ENCODE assay signal across 14 cellular contexts in genomic region chr3:169085827-169086226, GRCh38.
DNase-seq lines count a peak whose midpoint lies in the region; ATAC-seq, FAIRE-seq and TF ChIP-seq lines count a peak whose summit lies in the region.
"Had no signal": no experiment of that assay in that cellular context is flagged by ENCODE, and none has a peak within 500 bp of the region (broad histone marks: within the 10 kb centered on the region; RNA-seq: fewer than 3 reads in every experiment).

No MANE protein-coding gene starts in this region.

- TF ChIP-seq CTCF in GM23338 (conservative IDR thresholded peaks at IDR 0.05; ENCODE audit: low read depth in 2 of 2) (no peak), fibroblast of villous mesenchyme (IDR thresholded peaks at IDR 0.05; ENCODE audit: insufficient read depth, low read depth, low read length) (no peak)

- peaks cover 15% of the 10 kb centered on the region for H3K4me1 Mint-ChIP-seq in GM23338
- no peaks in the 10 kb centered on the region for H3K4me1 Mint-ChIP-seq in activated T-cell treated with anti-CD3 and anti-CD28 coated beads, Interleukin-2, amount 50 U/mL, for 4 hours (ENCODE audit: low read depth)
- H3K4me1 Mint-ChIP-seq: activated CD8-positive, alpha-beta memory T cell treated with anti-CD3 and anti-CD28 coated beads, Interleukin-2, amount 10 ng/mL, durations not matched to agents 7 days and 5 days; stimulated activated effector memory CD8-positive, alpha-beta T cell treated with anti-CD3 and anti-CD28 coated beads, Interleukin-12 subunit alpha, Interleukin-12 subunit beta, amount 100 ng/mL, for 72 hours had no signal

- H3K4me2 ChIP-seq in GM23338, result peak overlapping the region; percentile 13; the same call in 1 of the 2 replicates

- no peaks in the 10 kb centered on the region for H3K36me3 Mint-ChIP-seq in GM23338 (ENCODE audit: low read depth)
- H3K36me3 Mint-ChIP-seq in activated T-cell treated with anti-CD3 and anti-CD28 coated beads, Interleukin-2, amount 50 U/mL, for 4 hours (ENCODE audit: insufficient read depth), result no peaks in the 10 kb centered on the region
- H3K36me3 Mint-ChIP-seq: activated CD8-positive, alpha-beta memory T cell treated with anti-CD3 and anti-CD28 coated beads, Interleukin-2, amount 10 ng/mL, durations not matched to agents 7 days and 5 days; stimulated activated effector memory CD8-positive, alpha-beta T cell treated with anti-CD3 and anti-CD28 coated beads, Interleukin-12 subunit alpha, Interleukin-12 subunit beta, amount 100 ng/mL, for 72 hours had no signal

- H4K20me1 ChIP-seq in GM23338 (replicated peaks; ENCODE audit: insufficient read depth), result no peaks in the 10 kb centered on the region

- no peaks in the 10 kb centered on the region for H3K9me2 ChIP-seq in GM23338 (ENCODE audit: insufficient read depth)

- H2AFZ ChIP-seq in GM23338, result no peak overlapping the region

- intact Hi-C loops in sciatic nerve (cut with DNase I), result no loop called here

- H3K4me3 Mint-ChIP-seq in GM23338, result no peak overlapping the region
- no peak overlapping the region for H3K4me3 Mint-ChIP-seq in activated T-cell treated with anti-CD3 and anti-CD28 coated beads, Interleukin-2, amount 50 U/mL, for 4 hours
- H3K4me3 Mint-ChIP-seq: activated CD8-positive, alpha-beta memory T cell treated with anti-CD3 and anti-CD28 coated beads, Interleukin-2, amount 10 ng/mL, durations not matched to agents 7 days and 5 days; stimulated activated effector memory CD8-positive, alpha-beta T cell treated with anti-CD3 and anti-CD28 coated beads, Interleukin-12 subunit alpha, Interleukin-12 subunit beta, amount 100 ng/mL, for 72 hours had no signal

- DNase-seq in GM23338 (ENCODE audit: low spot score) (peak; percentile 68), SJSA1 (ENCODE audit: low read depth in 1 of 2, low spot score in 2 of 2) (peak; percentile 52 to 73), fibroblast of villous mesenchyme (ENCODE audit: low read depth) (peak; percentile 90), sciatic nerve (ENCODE audit: low spot score) (no peak), GM12891 (ENCODE audit: insufficient read length, low spot score) (no peak)
- no peak for DNase-seq in activated T-cell treated with anti-CD3 and anti-CD28 coated beads, Interleukin-2, amount 50 U/mL, for 4 hours
- no peak for DNase-seq in stimulated activated CD4-positive, alpha-beta T cell treated with anti-CD3 and anti-CD28 coated beads, Interleukin-1b, Interleukin-23, amount 100 ng/mL, for 48 hours
- DNase-seq: activated CD8-positive, alpha-beta memory T cell treated with anti-CD3 and anti-CD28 coated beads, Interleukin-2, amount 10 ng/mL, durations not matched to agents 7 days and 5 days; kidney; NCI-H1436 treated with DMSO at 0.1 percent for 48 hours; right cardiac atrium had no signal

- H3K27me3 ChIP-seq in GM23338 (ENCODE audit: insufficient read depth), result no peaks in the 10 kb centered on the region
- H3K27me3 ChIP-seq in SJSA1 (replicated peaks), result no peaks in the 10 kb centered on the region

- H3K27me3 Mint-ChIP-seq in GM23338 (ENCODE audit: insufficient read depth, low read depth, poor library complexity), result peaks cover 2% of the 10 kb centered on the region
- no peaks in the 10 kb centered on the region for H3K27me3 Mint-ChIP-seq in activated T-cell treated with anti-CD3 and anti-CD28 coated beads, Interleukin-2, amount 50 U/mL, for 4 hours (ENCODE audit: low read depth)
- H3K27me3 Mint-ChIP-seq: activated CD8-positive, alpha-beta memory T cell treated with anti-CD3 and anti-CD28 coated beads, Interleukin-2, amount 10 ng/mL, durations not matched to agents 7 days and 5 days had no signal

- H3K9me3 Mint-ChIP-seq in GM23338, result no peaks in the 10 kb centered on the region
- no peaks in the 10 kb centered on the region for H3K9me3 Mint-ChIP-seq in activated T-cell treated with anti-CD3 and anti-CD28 coated beads, Interleukin-2, amount 50 U/mL, for 4 hours
- H3K9me3 Mint-ChIP-seq: stimulated activated effector memory CD8-positive, alpha-beta T cell treated with anti-CD3 and anti-CD28 coated beads, Interleukin-12 subunit alpha, Interleukin-12 subunit beta, amount 100 ng/mL, for 72 hours had no signal

- H3K4me3 ChIP-seq in GM23338 (no peak overlapping the region), SJSA1 (no peak overlapping the region), fibroblast of villous mesenchyme (ENCODE audit: low read depth, low read length) (no peak overlapping the region)

- ATAC-seq in GM23338 (peak; percentile 71), sciatic nerve (peak; percentile 68), HG02981 (IDR thresholded peaks at IDR 0.05; ENCODE audit: unreplicated experiment) (no peak)
- no peak for ATAC-seq in activated T-cell treated with anti-CD3 and anti-CD28 coated beads, Interleukin-2, amount 50 U/mL, for 4 hours
- ATAC-seq: activated CD8-positive, alpha-beta memory T cell treated with anti-CD3 and anti-CD28 coated beads, Interleukin-2, amount 10 ng/mL, durations not matched to agents 7 days and 5 days; right cardiac atrium; stimulated activated effector memory CD8-positive, alpha-beta T cell treated with anti-CD3 and anti-CD28 coated beads, Interleukin-12 subunit alpha, Interleukin-12 subunit beta, amount 100 ng/mL, for 72 hours had no signal

- 0 out of 2 replicates have a peak overlapping the region, but pooled peaks have one; percentile 10 for H3K27ac Mint-ChIP-seq in GM23338
- H3K27ac Mint-ChIP-seq: activated CD8-positive, alpha-beta memory T cell treated with anti-CD3 and anti-CD28 coated beads, Interleukin-2, amount 10 ng/mL, durations not matched to agents 7 days and 5 days; stimulated activated effector memory CD8-positive, alpha-beta T cell treated with anti-CD3 and anti-CD28 coated beads, Interleukin-12 subunit alpha, Interleukin-12 subunit beta, amount 100 ng/mL, for 72 hours had no signal

- no peaks in the 10 kb centered on the region for H3F3A ChIP-seq in GM23338 (replicated peaks; ENCODE audit: low read depth)

- no peak for TF ChIP-seq POLR2A in GM12891 (IDR thresholded peaks at IDR 0.05; ENCODE audit: low read depth, low read length)

- H3K9me3 ChIP-seq in SJSA1 (replicated peaks), result no peaks in the 10 kb centered on the region

- H3K79me2 ChIP-seq in GM23338 (replicated peaks; ENCODE audit: insufficient read depth), result no peaks in the 10 kb centered on the region

- FAIRE-seq in GM12891 (lab: Jason Lieb, UNC), result no peak
- FAIRE-seq: colon, kidney had no signal

- H3K4me1 ChIP-seq in GM23338 (ENCODE audit: insufficient read depth), result peaks cover 8% of the 10 kb centered on the region
- H3K4me1 ChIP-seq in SJSA1 (replicated peaks), result peaks cover 50% of the 10 kb centered on the region

- H3K27ac ChIP-seq in GM23338 (ENCODE audit: low read depth), result no peak overlapping the region
- H3K27ac ChIP-seq in SJSA1, result peak overlapping the region; percentile 73

- H3K36me3 ChIP-seq in GM23338 (ENCODE audit: insufficient read depth) (no peaks in the 10 kb centered on the region), SJSA1 (peaks cover 10% of the 10 kb centered on the region)

TF ChIP-seq in GM23338, 12 proteins besides CTCF, POLR2A, EP300 and RAD21 (continues in another document):
- no peak for TF ChIP-seq CREB1 (CRISPR knock-in tag; IDR thresholded peaks at IDR 0.05; ENCODE audit: low read depth)
- TF ChIP-seq, protein P1, sequence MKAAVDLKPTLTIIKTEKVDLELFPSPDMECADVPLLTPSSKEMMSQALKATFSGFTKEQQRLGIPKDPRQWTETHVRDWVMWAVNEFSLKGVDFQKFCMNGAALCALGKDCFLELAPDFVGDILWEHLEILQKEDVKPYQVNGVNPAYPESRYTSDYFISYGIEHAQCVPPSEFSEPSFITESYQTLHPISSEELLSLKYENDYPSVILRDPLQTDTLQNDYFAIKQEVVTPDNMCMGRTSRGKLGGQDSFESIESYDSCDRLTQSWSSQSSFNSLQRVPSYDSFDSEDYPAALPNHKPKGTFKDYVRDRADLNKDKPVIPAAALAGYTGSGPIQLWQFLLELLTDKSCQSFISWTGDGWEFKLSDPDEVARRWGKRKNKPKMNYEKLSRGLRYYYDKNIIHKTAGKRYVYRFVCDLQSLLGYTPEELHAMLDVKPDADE (IDR thresholded peaks at IDR 0.05), result no peak
- TF ChIP-seq JUNB (IDR thresholded peaks at IDR 0.05; ENCODE audit: unreplicated experiment), result no peak
- TF ChIP-seq STAT1 (IDR thresholded peaks at IDR 0.05; ENCODE audit: unreplicated experiment), result no peak
- TF ChIP-seq ZNF114 (CRISPR knock-in tag; IDR thresholded peaks at IDR 0.05), result no peak

TF ChIP-seq in GM12891, 5 proteins besides CTCF, POLR2A, EP300 and RAD21:
- TF ChIP-seq PAX5 (IDR thresholded peaks at IDR 0.05; ENCODE audit: insufficient read depth, low read length, severe bottlenecking) (no peak), SPI1 (IDR thresholded peaks at IDR 0.05; ENCODE audit: low read depth, low read length) (no peak), POU2F2 (IDR thresholded peaks at IDR 0.05; ENCODE audit: low read depth, low read length) (no peak), TAF1 (IDR thresholded peaks at IDR 0.05; ENCODE audit: low read depth, low read length) (no peak), POLR2AphosphoS5 (IDR thresholded peaks at IDR 0.05; ENCODE audit: low read depth, low read length) (no peak)
TF ChIP-seq in GM12891: peak in this region for 0.

Comparison
In these comparisons a context has a peak if more than half of its experiments do, and no peak if none do; other contexts are left out.
1. ATAC-seq: peak in GM23338 (single experiment) and sciatic nerve (single experiment); none in activated T-cell treated with anti-CD3 and anti-CD28 coated beads, Interleukin-2, amount 50 U/mL, for 4 hours (0 of 2) and HG02981 (single experiment).
2. DNase-seq: peak in GM23338 (single experiment), SJSA1 (2 of 2) and fibroblast of villous mesenchyme (single experiment); none in sciatic nerve (single experiment), activated T-cell treated with anti-CD3 and anti-CD28 coated beads, Interleukin-2, amount 50 U/mL, for 4 hours (single experiment), stimulated activated CD4-positive, alpha-beta T cell treated with anti-CD3 and anti-CD28 coated beads, Interleukin-1b, Interleukin-23, amount 100 ng/mL, for 48 hours (single experiment) and GM12891 (single experiment).